Comparison of ENCODE assay signal across 1 cellular context in the genomic region with DNA sequence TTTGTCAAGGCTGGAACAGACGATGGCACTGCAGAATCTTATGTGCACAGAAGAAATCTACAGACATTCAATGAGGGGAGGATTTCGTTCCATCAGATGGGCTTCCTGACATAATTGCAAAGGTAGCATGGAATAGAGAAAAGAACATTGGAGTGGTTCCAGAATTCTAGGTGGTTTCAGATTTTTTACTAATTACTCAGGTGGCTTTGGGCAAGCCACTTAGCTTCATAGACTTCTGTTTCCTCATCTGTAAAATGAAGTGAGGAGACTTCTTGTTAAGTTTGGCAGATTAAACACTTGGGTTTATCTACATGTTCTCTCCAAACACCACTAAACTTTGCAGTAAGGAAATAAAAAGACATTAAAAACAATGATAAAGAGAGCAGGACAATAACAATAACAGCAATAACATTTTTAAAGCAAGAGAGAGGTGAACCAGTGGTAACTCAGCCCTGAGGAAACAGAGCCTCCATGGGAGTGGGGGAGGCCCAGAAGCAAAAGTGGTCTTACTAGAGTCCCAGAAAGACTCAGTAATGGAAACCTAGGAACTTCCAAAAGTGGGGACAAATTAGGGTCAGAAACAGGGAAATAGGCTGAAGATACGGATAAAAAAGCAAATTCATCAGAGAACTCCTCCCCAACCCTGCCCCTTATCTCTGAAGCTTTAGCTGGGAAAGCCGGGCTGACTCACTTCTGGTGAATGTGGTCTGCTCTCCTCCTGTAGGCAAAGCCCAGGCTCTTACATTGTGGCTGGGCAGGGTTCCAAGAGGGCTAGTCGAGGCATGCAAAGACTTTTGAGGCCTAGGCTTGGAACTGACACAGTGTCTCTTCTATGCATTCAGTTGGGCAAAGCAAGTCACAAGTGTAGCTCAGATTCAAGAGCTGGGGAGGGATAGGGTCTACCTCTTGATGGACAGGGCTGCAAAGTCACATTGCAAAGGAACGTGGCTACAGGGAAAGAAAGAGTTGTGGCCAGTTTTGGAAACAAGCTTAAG.
TF ChIP-seq lines count a peak whose summit lies in the region.

No MANE protein-coding gene starts in this region.

TF ChIP-seq in HCT116, 20 proteins besides CTCF, POLR2A, EP300 and RAD21 (continued from another document):
- peak; percentile 67 for TF ChIP-seq TCF7L2 (IDR thresholded peaks at IDR 0.05; ENCODE audit: borderline replicate concordance, extremely low read depth, insufficient read depth, insufficient read length)
- no peak; the same call in 1 of the 2 replicates for TF ChIP-seq ATF3 (IDR thresholded peaks at IDR 0.05)
- TF ChIP-seq FOSL1 (IDR thresholded peaks at IDR 0.05; ENCODE audit: low read depth): peak; percentile 85
- no peak for TF ChIP-seq ZNF274 (IDR thresholded peaks at IDR 0.05; ENCODE audit: low read depth, low read length)
- TF ChIP-seq MAX (IDR thresholded peaks at IDR 0.05): peak; percentile 80
- no peak for TF ChIP-seq SIN3A (IDR thresholded peaks at IDR 0.05; ENCODE audit: low read depth)
- no peak for TF ChIP-seq EZH2phosphoT487 (IDR thresholded peaks at IDR 0.05; ENCODE audit: borderline replicate concordance)
- peak; percentile 52; the same call in 1 of the 2 replicates for TF ChIP-seq ZFX (IDR thresholded peaks at IDR 0.05)
- peak; percentile 72 for TF ChIP-seq POLR2AphosphoS5 (IDR thresholded peaks at IDR 0.05; ENCODE audit: low read depth, low read length)
- TF ChIP-seq CBX3 (IDR thresholded peaks at IDR 0.05; ENCODE audit: low read depth): peak; percentile 91
